In genomic region chr10:75994332-75995040, GRCh38 we compare ENCODE assay signal across 15 cellular contexts.
DNase-seq lines count a peak whose midpoint lies in the region; FAIRE-seq and TF ChIP-seq lines count a peak whose summit lies in the region.
"Had no signal": no experiment of that assay in that cellular context is flagged by ENCODE, and none has a peak within 500 bp of the region (broad histone marks: within the 10 kb centered on the region; RNA-seq: fewer than 3 reads in every experiment).

No MANE protein-coding gene starts in this region.

- H3K79me2 ChIP-seq in neural cell (replicated peaks; ENCODE audit: insufficient read depth, low read length) (no peaks in the 10 kb centered on the region), SK-N-SH (ENCODE audit: insufficient read depth) (no peaks in the 10 kb centered on the region)

- H3K4me2 ChIP-seq in neural cell (ENCODE audit: low read length) (peak overlapping the region; percentile 25), SK-N-SH (no peak overlapping the region)

- FAIRE-seq in HTR-8/SVneo (lab: Jason Lieb, UNC): peak; percentile 62
- FAIRE-seq: A204.1 had no signal

- no peaks in the 10 kb centered on the region for H3K27me3 ChIP-seq in neural cell (ENCODE audit: insufficient read depth, low read depth, low read length)
- peaks cover 6% of the 10 kb centered on the region; the same call in 1 of the 2 replicates for H3K27me3 ChIP-seq in SK-N-SH (ENCODE audit: insufficient read depth)
- H3K27me3 ChIP-seq: BE2C had no signal

- H3K9me2 ChIP-seq in neural cell (ENCODE audit: insufficient read depth, low read length): no peaks in the 10 kb centered on the region
- H3K9me2 ChIP-seq in SK-N-SH: no peaks in the 10 kb centered on the region

- no peaks in the 10 kb centered on the region for H3K9me3 ChIP-seq in neural cell (ENCODE audit: low read length)
- H3K9me3 ChIP-seq in SK-N-SH: no peaks in the 10 kb centered on the region
- H3K9me3 ChIP-seq: BE2C had no signal

- no peaks in the 10 kb centered on the region for H4K20me1 ChIP-seq in neural cell (ENCODE audit: insufficient read depth)
- no peaks in the 10 kb centered on the region for H4K20me1 ChIP-seq in SK-N-SH (ENCODE audit: insufficient read depth)

- H3K27ac ChIP-seq in neural cell (ENCODE audit: low read length) (peak overlapping the region; percentile 93), SK-N-SH (ENCODE audit: low read depth in 2 of 2, low read length in 1 of 2) (no peak overlapping the region)

- H2AFZ ChIP-seq in neural cell (ENCODE audit: low read depth, low read length): no peak overlapping the region
- H2AFZ ChIP-seq in SK-N-SH (ENCODE audit: low read depth): no peak overlapping the region

- H3K4me3 ChIP-seq in neural cell (ENCODE audit: low read length) (peak overlapping the region; percentile 39), SK-N-SH (ENCODE audit: low read depth in 2 of 2, low read length in 1 of 2) (no peak overlapping the region)

- TF ChIP-seq CTCF in neural cell (IDR thresholded peaks at IDR 0.05; ENCODE audit: poor library complexity, severe bottlenecking) (no peak), SK-N-SH (IDR thresholded peaks at IDR 0.05) (no peak)

- no peak for TF ChIP-seq RAD21 in neural cell (conservative IDR thresholded peaks at IDR 0.05)
- TF ChIP-seq RAD21 in SK-N-SH (IDR thresholded peaks at IDR 0.05; ENCODE audit: low read length): no peak

- TF ChIP-seq EP300 in neural cell (conservative IDR thresholded peaks at IDR 0.05; ENCODE audit: poor library complexity, severe bottlenecking): peak; percentile 100
- TF ChIP-seq EP300 in SK-N-SH (IDR thresholded peaks at IDR 0.05; ENCODE audit: borderline replicate concordance in 1 of 2, low read depth in 1 of 2, low read length in 1 of 2): no peak

- CTCF ChIA-PET in SK-N-SH (lab: Yijun Ruan, JAX): interaction anchor here (0.7 kb wide), 1 partner anchor 44 kb away, joined by 3 read pairs; no protein-coding TSS in a partner anchor

- H3K36me3 ChIP-seq in neural cell (ENCODE audit: insufficient read depth, low read length) (no peaks in the 10 kb centered on the region), SK-N-SH (replicated peaks in 1 of 2; ENCODE audit: control insufficient read depth in 1 of 2, insufficient read depth in 2 of 2, low read length in 1 of 2) (no peaks in the 10 kb centered on the region)
- H3K36me3 ChIP-seq: BE2C had no signal

- POLR2A ChIA-PET in SK-N-SH (lab: Yijun Ruan, JAX): no interaction called here

- peak overlapping the region; percentile 52 for H3K9ac ChIP-seq in neural cell (ENCODE audit: low read length)
- no peak overlapping the region for H3K9ac ChIP-seq in SK-N-SH

- H3K4me1 ChIP-seq in SK-N-SH (ENCODE audit: control insufficient read depth in 1 of 2, insufficient read depth in 2 of 2, low read depth in 1 of 2, low read length in 1 of 2): no peaks in the 10 kb centered on the region
- H3K4me1 ChIP-seq: BE2C had no signal

- 81% methylated on average over 9 of the region's 9 CpGs for WGBS in SK-N-SH (ENCODE audit: low lambda C conversion rate)

- DNase-seq in HTR-8/SVneo (ENCODE audit: insufficient read length, low spot score) (no peak), islet precursor cell (peak; percentile 75), activated gamma-delta T cell treated with Interleukin-2 at 50 U/mL for 16 hours (no peak), T-helper 2 cell (no peak), SK-N-SH (no peak)
- DNase-seq: BE2C; C1 segment of cervical spinal cord; CD4-positive, alpha-beta T cell; DMS153; DMS79; GF-D8; GOT3; H7 had no signal

- H3F3A ChIP-seq in neural cell (ENCODE audit: insufficient read depth, low read length, poor library complexity, severe bottlenecking) (peaks cover 25% of the 10 kb centered on the region), SK-N-SH (replicated peaks; ENCODE audit: insufficient read depth) (no peaks in the 10 kb centered on the region)

TF ChIP-seq in neural cell, 6 proteins besides CTCF, POLR2A, EP300 and RAD21:
- TF ChIP-seq POLR2AphosphoS5 (IDR thresholded peaks at IDR 0.05): peak; percentile 98
- TF ChIP-seq TAF1 (IDR thresholded peaks at IDR 0.05; ENCODE audit: low read depth): no peak
- TF ChIP-seq MXI1 (conservative IDR thresholded peaks at IDR 0.05; ENCODE audit: poor library complexity, severe bottlenecking): no peak
- TF ChIP-seq SMC3 (conservative IDR thresholded peaks at IDR 0.05; ENCODE audit: poor library complexity): peak; percentile 50
- TF ChIP-seq EZH2 (IDR thresholded peaks at IDR 0.05; ENCODE audit: borderline replicate concordance, insufficient read depth, low read length, poor library complexity, severe bottlenecking): no peak
- TF ChIP-seq REST (IDR thresholded peaks at IDR 0.05; ENCODE audit: borderline replicate concordance): peak; percentile 86

TF ChIP-seq in SK-N-SH, 30 proteins besides CTCF, POLR2A, EP300 and RAD21:
- TF ChIP-seq FOXJ3 (CRISPR knock-in tag; IDR thresholded peaks at IDR 0.05): no peak
- no peak for TF ChIP-seq YY1 (IDR thresholded peaks at IDR 0.05; ENCODE audit: low read depth)
- no peak for TF ChIP-seq NFIC (IDR thresholded peaks at IDR 0.05; ENCODE audit: borderline replicate concordance)
- no peak for TF ChIP-seq TEAD4 (IDR thresholded peaks at IDR 0.05; ENCODE audit: borderline replicate concordance, insufficient read depth)
- no peak for TF ChIP-seq RCOR1 (IDR thresholded peaks at IDR 0.05; ENCODE audit: low read length)
